ENCODE assay signal across 7 cellular contexts in genomic region chr20:43799741-43800140, GRCh38.
"Had no signal": no experiment of that assay in that cellular context is flagged by ENCODE, and none has a peak within 500 bp of the region (broad histone marks: within the 10 kb centered on the region; RNA-seq: fewer than 3 reads in every experiment).

No MANE protein-coding gene starts in this region.

- H3K27ac Mint-ChIP-seq: activated naive CD4-positive, alpha-beta T cell treated with anti-CD3 and anti-CD28 coated beads for 36 hours had no signal

- DNase-seq: activated naive CD4-positive, alpha-beta T cell treated with anti-CD3 and anti-CD28 coated beads for 36 hours; activated T-cell treated with anti-CD3 and anti-CD28 coated beads, Interleukin-2, amount 50 U/mL, for 48 hours; hippocampal formation; kidney glomerular epithelial cell; stimulated activated CD4-positive, alpha-beta T cell treated with anti-CD3 and anti-CD28 coated beads, Interleukin-4, amount 100 ng/mL, for 4 hours had no signal

- H3K4me3 Mint-ChIP-seq: activated naive CD4-positive, alpha-beta T cell treated with anti-CD3 and anti-CD28 coated beads for 36 hours had no signal

- H3K4me1 ChIP-seq: vagina had no signal

- H3K27ac ChIP-seq: skin epidermis, vagina had no signal

- H3K4me3 ChIP-seq: skin epidermis, vagina had no signal

- H3K36me3 ChIP-seq: vagina had no signal

- H3K27me3 ChIP-seq: vagina had no signal
